11 cellular contexts compared by ENCODE assay signal in genomic region chr12:23648546-23648945, GRCh38.
"Had no signal": no experiment of that assay in that cellular context is flagged by ENCODE, and none has a peak within 500 bp of the region (broad histone marks: within the 10 kb centered on the region; RNA-seq: fewer than 3 reads in every experiment).

No MANE protein-coding gene starts in this region.

- H3K4me1 Mint-ChIP-seq: H9 had no signal

- H3K4me3 Mint-ChIP-seq: GM23338, H9, HFFc6 had no signal

- H3K9me3 ChIP-seq: HAP-1 had no signal

- H3K27ac ChIP-seq: GM23248 had no signal

- H3K36me3 ChIP-seq: HAP-1 had no signal

- FAIRE-seq: H1, H54 had no signal

- H3K4me2 ChIP-seq: GM23338 had no signal

- H3K27ac Mint-ChIP-seq: GM23338, H9, HFFc6 had no signal

- H3K4me1 ChIP-seq: HAP-1 had no signal

- H3K9ac ChIP-seq: GM23248 had no signal

- H2AFZ ChIP-seq: GM23248, GM23338 had no signal

- H3K4me3 ChIP-seq: GM23248, GM23338, HAP-1 had no signal

- DNase-seq: GM23248, GOT3, H7, H9, HCEC 1CT, HFFc6 had no signal

- ATAC-seq: GM23338, HCT116 had no signal
